Comparison of ENCODE assay signal across 24 cellular contexts in genomic region chr1:230383425-230383824, GRCh38. TPM values are rescaled to one million over a fixed set of nuclear protein-coding genes. Genes with fewer than 3 reads are reported as not detected.
A peak's percentile ranks its signal among the peaks of the same experiment; 100 is the strongest.
DNase-seq lines count a peak whose midpoint lies in the region; ATAC-seq, FAIRE-seq and TF ChIP-seq lines count a peak whose summit lies in the region.
"Had no signal": no experiment of that assay in that cellular context is flagged by ENCODE, and none has a peak within 500 bp of the region (broad histone marks: within the 10 kb centered on the region; RNA-seq: fewer than 3 reads in every experiment).

No MANE protein-coding gene starts in this region.

- H3K79me1 ChIP-seq in H9 (ENCODE audit: insufficient read depth, low read depth, low read length, poor library complexity, severe bottlenecking) (no peaks in the 10 kb centered on the region), H1 (ENCODE audit: low read depth, low read length) (no peaks in the 10 kb centered on the region; the same call in 1 of the 2 replicates)

- no peak overlapping the region for H3K14ac ChIP-seq in H9 (ENCODE audit: insufficient read depth, low read length)
- no peak overlapping the region for H3K14ac ChIP-seq in H1 (ENCODE audit: insufficient read length)

- H2BK20ac ChIP-seq in H9 (ENCODE audit: low read depth, low read length, poor library complexity, severe bottlenecking): no peak overlapping the region
- H2BK20ac ChIP-seq in H1 (ENCODE audit: low read length): no peak overlapping the region

- no peak overlapping the region; the same call in 1 of the 2 replicates for H2BK15ac ChIP-seq in H9 (ENCODE audit: low read depth, low read length)
- H2BK15ac ChIP-seq in H1 (ENCODE audit: low read length): no peak overlapping the region

- H2AFZ ChIP-seq in H9 (ENCODE audit: low read length) (no peak overlapping the region), H1 (ENCODE audit: low read length) (no peak overlapping the region), mammary epithelial cell (ENCODE audit: low read depth, low read length) (no peak overlapping the region)

- peaks cover 20% of the 10 kb centered on the region for H3K36me3 Mint-ChIP-seq in Calu3 (ENCODE audit: insufficient read depth, unreplicated experiment)
- H3K36me3 Mint-ChIP-seq in H9 (ENCODE audit: insufficient read depth in 1 of 3, low read depth in 3 of 3): peaks cover 12 to 13% (median 13%) of the 10 kb centered on the region in 3 experiments
- peaks cover 18% of the 10 kb centered on the region for H3K36me3 Mint-ChIP-seq in WTC11
- H3K36me3 Mint-ChIP-seq: CD8-positive, alpha-beta T cell had no signal

- H3K56ac ChIP-seq in H9 (ENCODE audit: insufficient read length, low read depth, low read length): no peak overlapping the region
- no peak overlapping the region for H3K56ac ChIP-seq in H1 (replicated peaks; ENCODE audit: insufficient read length, low read depth, low read length)

- TF ChIP-seq POLR2A in H1 (IDR thresholded peaks at IDR 0.05; ENCODE audit: control extremely low read depth in 1 of 2, low read depth in 2 of 2, low read length in 2 of 2): no peak

- H3K4me3 ChIP-seq in H1 (ENCODE audit: extremely low read depth in 1 of 4, insufficient read depth in 2 of 4, low read depth in 3 of 4, low read length in 4 of 4) (no peak overlapping the region), mammary epithelial cell (replicated peaks in 1 of 3; ENCODE audit: insufficient read depth in 1 of 3, low read depth in 2 of 3, low read length in 3 of 3) (no peak overlapping the region), small intestine (ENCODE audit: low read depth in 1 of 2, low read length in 2 of 2) (no peak overlapping the region)
- H3K4me3 ChIP-seq: A549; BLaER1 treated with 17β-estradiol and CSF1 and Interleukin-3, amounts not matched to agents 10 nM and 100 nM had no signal

- TF ChIP-seq EP300 in H1 (IDR thresholded peaks at IDR 0.05; ENCODE audit: borderline replicate concordance in 1 of 2, low read depth in 2 of 2, low read length in 2 of 2): no peak

- H3K36me3 ChIP-seq in H1 (ENCODE audit: control insufficient read depth in 2 of 4, insufficient read depth in 4 of 4, low read length in 3 of 4) (peaks cover 0 to 3% (median 0%) of the 10 kb centered on the region in 4 experiments; a peak in 1 of 8 replicates), mammary epithelial cell (ENCODE audit: insufficient read depth, low read length) (no peaks in the 10 kb centered on the region), small intestine (ENCODE audit: control insufficient read depth in 2 of 2, insufficient read depth in 2 of 2, low read length in 2 of 2) (no peaks in the 10 kb centered on the region)

- H2BK5ac ChIP-seq in H9 (ENCODE audit: insufficient read length, low read length) (no peak overlapping the region), H1 (ENCODE audit: low read depth, low read length) (no peak overlapping the region)

- H3K23me2 ChIP-seq in H9 (ENCODE audit: insufficient read length, low read depth, low read length, poor library complexity, severe bottlenecking) (no peaks in the 10 kb centered on the region), H1 (ENCODE audit: low read depth, low read length) (no peaks in the 10 kb centered on the region)

- intact Hi-C loops in Calu3 (cut with micrococcal nuclease; ENCODE audit: unreplicated experiment) (no loop called here), mammary epithelial cell (cut with micrococcal nuclease) (no loop called here)

- H4K8ac ChIP-seq in H9 (replicated peaks; ENCODE audit: insufficient read length, low read depth, low read length) (no peak overlapping the region), H1 (ENCODE audit: extremely low read depth, insufficient read depth, low read length) (no peak overlapping the region)

- TF ChIP-seq RAD21 in H1 (IDR thresholded peaks at IDR 0.05 in 1 of 2, conservative IDR thresholded peaks at IDR 0.05 in 1 of 2; ENCODE audit: low read depth in 2 of 2, low read length in 2 of 2): no peak

- peak overlapping the region; percentile 38 for H3K27ac Mint-ChIP-seq in Calu3 (ENCODE audit: unreplicated experiment)
- H3K27ac Mint-ChIP-seq in H9: peak overlapping the region in 2 of 3 experiments; percentile 24 to 50; a peak in 1 of 7 replicates
- no peak overlapping the region; the same call in 1 of the 2 replicates for H3K27ac Mint-ChIP-seq in WTC11
- H3K27ac Mint-ChIP-seq: B cell; CD4-positive, alpha-beta T cell; CD8-positive, alpha-beta T cell had no signal

- FAIRE-seq in H1 (lab: Jason Lieb, UNC): no peak
- FAIRE-seq in small intestine (lab: Jason Lieb, UNC): no peak
- FAIRE-seq: A549, G401.6, GM12891, GM19239 had no signal

- H3K27ac ChIP-seq in H9 (ENCODE audit: insufficient read length, low read depth, low read length): no peak overlapping the region
- H3K27ac ChIP-seq in H1 (ENCODE audit: low read depth, low read length): no peak overlapping the region
- H3K27ac ChIP-seq in mammary epithelial cell (ENCODE audit: insufficient read depth, low read depth, low read length): no peak overlapping the region
- no peak overlapping the region for H3K27ac ChIP-seq in small intestine (ENCODE audit: low read depth in 1 of 2, low read length in 1 of 2)
- H3K27ac ChIP-seq: 22Rv1; A549; BLaER1 treated with 17β-estradiol and CSF1 and Interleukin-3, amounts not matched to agents 10 nM and 100 nM; C4-2B had no signal

- H3K9me3 ChIP-seq in H9 (ENCODE audit: control insufficient read depth, low read depth, low read length): peaks cover 9% of the 10 kb centered on the region
- peaks cover 8 to 10% of the 10 kb centered on the region in 2 experiments; a peak in 3 of 4 replicates for H3K9me3 ChIP-seq in H1 (ENCODE audit: insufficient read depth in 2 of 2, low read depth in 1 of 2, low read length in 1 of 2)
- H3K9me3 ChIP-seq in mammary epithelial cell (replicated peaks; ENCODE audit: insufficient read depth, low read length): peaks cover 13% of the 10 kb centered on the region
- no peaks in the 10 kb centered on the region for H3K9me3 ChIP-seq in small intestine (ENCODE audit: control insufficient read depth, low read depth)

- H4K20me1 ChIP-seq in H9 (ENCODE audit: control insufficient read depth, insufficient read depth, insufficient read length): no peaks in the 10 kb centered on the region
- no peaks in the 10 kb centered on the region for H4K20me1 ChIP-seq in H1 (replicated peaks in 1 of 2; ENCODE audit: control insufficient read depth in 1 of 2, insufficient read depth in 2 of 2, low read length in 2 of 2)
- no peaks in the 10 kb centered on the region for H4K20me1 ChIP-seq in mammary epithelial cell (ENCODE audit: insufficient read depth, low read length)

- H2BK120ac ChIP-seq in H9 (ENCODE audit: low read depth, low read length, poor library complexity, severe bottlenecking) (no peak overlapping the region), H1 (replicated peaks; ENCODE audit: low read depth, low read length) (no peak overlapping the region)

- H4K91ac ChIP-seq in H9 (ENCODE audit: insufficient read length, low read depth, low read length) (peak overlapping the region; percentile 53), H1 (replicated peaks; ENCODE audit: insufficient read length, low read length) (no peak overlapping the region)

- H3K4me1 Mint-ChIP-seq in Calu3 (ENCODE audit: low read depth, unreplicated experiment): peaks cover 39% of the 10 kb centered on the region
- peaks cover 16 to 20% of the 10 kb centered on the region in 2 experiments for H3K4me1 Mint-ChIP-seq in H9
- H3K4me1 Mint-ChIP-seq in WTC11: peaks cover 26% of the 10 kb centered on the region
- H3K4me1 Mint-ChIP-seq: B cell had no signal

- H3K23ac ChIP-seq in H9 (ENCODE audit: insufficient read length, low read depth, low read length): no peak overlapping the region
- H3K23ac ChIP-seq in H1 (ENCODE audit: insufficient read length): no peak overlapping the region

- CTCF ChIA-PET in Calu3 (lab: Charles Lee): interaction anchor here (0.7 to 1.3 kb wide), 2 partner anchors 12 to 41 kb away, joined by 3 to 6 read pairs; no protein-coding TSS in a partner anchor
- CTCF ChIA-PET in WTC11 (lab: Charles Lee): no interaction called here
- CTCF ChIA-PET in H1 (lab: Charles Lee; ENCODE audit: partially characterized antibody): interaction anchor here (0.5 to 1.3 kb wide), 3 partner anchors 9 to 198 kb away, joined by 3 to 5 read pairs (median 3); no protein-coding TSS in a partner anchor
- CTCF ChIA-PET in mammary epithelial cell (lab: Charles Lee; ENCODE audit: low non-redundant PET): no interaction called here

- TF ChIP-seq CTCF in Calu3 (IDR thresholded peaks at IDR 0.05; ENCODE audit: unreplicated experiment): no peak
- no peak for TF ChIP-seq CTCF in H9 (conservative IDR thresholded peaks at IDR 0.05)
- no peak for TF ChIP-seq CTCF in WTC11 (IDR thresholded peaks at IDR 0.05)
- TF ChIP-seq CTCF in H1 (IDR thresholded peaks at IDR 0.05; ENCODE audit: control extremely low read depth in 1 of 3, insufficient read depth in 1 of 3, low read depth in 1 of 3, low read length in 3 of 3): no peak
- no peak for TF ChIP-seq CTCF in mammary epithelial cell (conservative IDR thresholded peaks at IDR 0.05 in 1 of 2, IDR thresholded peaks at IDR 0.05 in 1 of 2; ENCODE audit: extremely low read depth in 1 of 2, insufficient read depth in 1 of 2, low read depth in 1 of 2, low read length in 2 of 2)

- dilution Hi-C loops in mammary epithelial cell (cut with HindIII; ENCODE audit: low sequenced_read_pairs): no loop called here

- no CpG with 5 or more reads among the region's 5 CpGs for WGBS in H9 (ENCODE audit: extremely low coverage, insufficient read length, low lambda C conversion rate)
- 94% methylated on average over 5 of the region's 5 CpGs; no CpG with 5 or more reads in 1 of the 2 experiments for WGBS in H1 (ENCODE audit: extremely low coverage in 1 of 2, insufficient coverage in 1 of 2, insufficient read length in 1 of 2, insufficient replicate concordance in 2 of 2, low coverage in 1 of 2, low lambda C conversion rate in 2 of 2, missing lambda C conversion rate in 1 of 2), 2 experiments
- 86% methylated on average over 5 of the region's 5 CpGs for WGBS in mammary epithelial cell (ENCODE audit: low coverage, missing lambda C conversion rate)
- WGBS in small intestine, 3 donors: 85 to 93% (median 92%) methylated on average over 5 of the region's 5 CpGs

- BruUV-seq in Calu3 (replicated peaks; lab: Mats Ljungman, UMichigan) (no TSS peak), mammary epithelial cell (replicated peaks; lab: Mats Ljungman, UMichigan) (no TSS peak)

- H3K4me1 ChIP-seq in H9 (ENCODE audit: insufficient read depth, low read length) (peaks cover 7% of the 10 kb centered on the region; the same call in 1 of the 2 replicates), H1 (replicated peaks in 1 of 4; ENCODE audit: control insufficient read depth in 3 of 4, insufficient read depth in 4 of 4, low read length in 3 of 4) (peaks cover 8 to 14% (median 11%) of the 10 kb centered on the region in 4 experiments; a peak in 6 of 7 replicates), mammary epithelial cell (ENCODE audit: insufficient read depth, low read length) (no peaks in the 10 kb centered on the region), small intestine (ENCODE audit: control insufficient read depth in 2 of 2, insufficient read depth in 1 of 2, low read depth in 1 of 2, low read length in 1 of 2) (no peaks in the 10 kb centered on the region)

- POLR2A ChIA-PET in WTC11 (lab: Charles Lee) (no interaction called here), H1 (lab: Charles Lee; ENCODE audit: partially characterized antibody) (interaction anchor here (5.2 kb wide), 1 partner anchor 10 kb away, joined by 38 read pairs; no protein-coding TSS in a partner anchor)

- H3K4me2 ChIP-seq in H9 (ENCODE audit: insufficient read depth, insufficient read length, low read length): no peak overlapping the region
- H3K4me2 ChIP-seq in H1 (ENCODE audit: insufficient read depth in 1 of 2, low read depth in 2 of 2, low read length in 2 of 2): no peak overlapping the region
- no peak overlapping the region for H3K4me2 ChIP-seq in mammary epithelial cell (ENCODE audit: insufficient read depth, low read depth, low read length)
- H3K4me2 ChIP-seq: A549; BLaER1 treated with 17β-estradiol and CSF1 and Interleukin-3, amounts not matched to agents 10 nM and 100 nM had no signal

- H2AK5ac ChIP-seq in H9 (ENCODE audit: insufficient read length, low read length): no peak overlapping the region
- H2AK5ac ChIP-seq in H1 (ENCODE audit: low read depth, low read length): no peak overlapping the region

- H2BK12ac ChIP-seq in H9 (ENCODE audit: insufficient read length, low read depth, low read length): no peak overlapping the region
- H2BK12ac ChIP-seq in H1 (ENCODE audit: low read depth, low read length): peak overlapping the region; percentile 40

- no peaks in the 10 kb centered on the region for H3K79me2 ChIP-seq in H9 (ENCODE audit: insufficient read depth, low read length)
- H3K79me2 ChIP-seq in H1 (ENCODE audit: control insufficient read depth in 1 of 2, insufficient read depth in 2 of 2, low read length in 2 of 2): peaks cover 0 to 5% of the 10 kb centered on the region in 2 experiments; a peak in 2 of 4 replicates
- H3K79me2 ChIP-seq in mammary epithelial cell (ENCODE audit: insufficient read depth, low read length): no peaks in the 10 kb centered on the region

- H4K5ac ChIP-seq in H9 (ENCODE audit: insufficient read length, low read depth, low read length) (no peak overlapping the region), H1 (ENCODE audit: insufficient read length, low read depth, low read length) (no peak overlapping the region)

- H3K4me3 Mint-ChIP-seq in Calu3 (ENCODE audit: low read depth, unreplicated experiment) (no peak overlapping the region), H9 (no peak overlapping the region), WTC11 (no peak overlapping the region)
- H3K4me3 Mint-ChIP-seq: B cell; CD4-positive, alpha-beta T cell; CD8-positive, alpha-beta T cell had no signal

- no peak overlapping the region for H3K18ac ChIP-seq in H9 (ENCODE audit: insufficient read length, low read depth, low read length)
- H3K18ac ChIP-seq in H1 (ENCODE audit: extremely low read depth, low read length): no peak overlapping the region

- H3K9me3 Mint-ChIP-seq in Calu3 (ENCODE audit: low read depth, unreplicated experiment) (peaks cover 7% of the 10 kb centered on the region), H9 (peaks cover 11 to 12% of the 10 kb centered on the region in 2 experiments), WTC11 (peaks cover 12% of the 10 kb centered on the region)

- H3T11ph ChIP-seq in H9 (ENCODE audit: low read length): no peak overlapping the region

- H3K27me3 Mint-ChIP-seq in Calu3 (ENCODE audit: unreplicated experiment): no peaks in the 10 kb centered on the region
- peaks cover 2% of the 10 kb centered on the region; the same call in 1 of the 2 replicates for H3K27me3 Mint-ChIP-seq in H9 (ENCODE audit: low read depth)
- H3K27me3 Mint-ChIP-seq in WTC11 (ENCODE audit: low read depth): no peaks in the 10 kb centered on the region; the same call in 1 of the 2 replicates

- H3K9ac ChIP-seq in H9 (ENCODE audit: extremely low read depth, insufficient read length, low read length) (no peak overlapping the region), H1 (replicated peaks in 1 of 4; ENCODE audit: extremely low read depth in 1 of 4, low read depth in 3 of 4, low read length in 3 of 4) (no peak overlapping the region), mammary epithelial cell (ENCODE audit: insufficient read depth, low read length) (no peak overlapping the region)
- H3K9ac ChIP-seq: BLaER1 treated with 17β-estradiol and CSF1 and Interleukin-3, amounts not matched to agents 10 nM and 100 nM had no signal

- H3K4ac ChIP-seq in H9 (ENCODE audit: low read depth, low read length): no peak overlapping the region
- H3K4ac ChIP-seq in H1 (replicated peaks; ENCODE audit: insufficient read length, low read depth, low read length): no peak overlapping the region

- ATAC-seq in WTC11: no peak
- ATAC-seq: A549; CD8-positive, alpha-beta T cell had no signal

- DNase-seq in Calu3 (no peak), H9 (no peak), WTC11 (ENCODE audit: low spot score) (no peak), H1 (ENCODE audit: low read depth in 1 of 2, low spot score in 2 of 2) (no peak), NCI-H146 treated with DMSO at 0.1 percent for 48 hours (lab: John Stamatoyannopoulos, UW; ENCODE audit: unreplicated experiment) (no peak), mammary epithelial cell (no peak), small intestine (no peak)
- DNase-seq in stimulated activated CD4-positive, alpha-beta T cell treated with anti-CD3 and anti-CD28 coated beads, Interleukin-4, amount 100 ng/mL, for 1 hour: no peak
- DNase-seq: AML-193; Caco-2; CD4-positive, alpha-beta T cell; CD8-positive, alpha-beta T cell; DMS 273 treated with DMSO at 0.1 percent for 48 hours; DMS153; DMS79 treated with DMSO at 0.1 percent for 48 hours; GF-D8 had no signal

- in situ Hi-C loops in mammary epithelial cell (cut with MboI; ENCODE audit: low sequenced_read_pairs in 2 of 2): no loop called here

- H3K27me3 ChIP-seq in H9 (ENCODE audit: insufficient read depth, low read length): no peaks in the 10 kb centered on the region
- H3K27me3 ChIP-seq in H1 (replicated peaks in 1 of 4; ENCODE audit: control insufficient read depth in 3 of 4, extremely low read depth in 1 of 4, insufficient read depth in 3 of 4, low read length in 3 of 4): no peaks in the 10 kb centered on the region
- H3K27me3 ChIP-seq in mammary epithelial cell (ENCODE audit: insufficient read depth, low read length): peaks cover 2% of the 10 kb centered on the region
- H3K27me3 ChIP-seq in small intestine (ENCODE audit: control insufficient read depth in 2 of 2, insufficient read depth in 2 of 2, low read length in 2 of 2): peaks cover 0 to 1% of the 10 kb centered on the region in 2 donors
- H3K27me3 ChIP-seq: BLaER1 treated with 17β-estradiol and CSF1 and Interleukin-3, amounts not matched to agents 10 nM and 100 nM had no signal

RNA-seq across cellular contexts. Expression of gene PGBD5, which starts 42.7 kb away (rescaled TPM):
- 27.4 and 37.8 TPM in 2 replicates for total RNA-seq in Calu3 (2022)
- total RNA-seq in H9 (2021): 19.0 and 19.1 TPM in 2 replicates
- total RNA-seq in WTC11 (2021): 16.7 to 23.8 TPM (median 18.9 TPM) in 3 replicates
- total RNA-seq in H1 (2021; fragmentation: NEBNext Ultra II Directional; extraction: Animal tissue kit (Norgen Biotek cat#: 25700)): 18.4 and 21.2 TPM in 2 replicates
- 16.3 and 17.2 TPM in 2 replicates for polyA plus RNA-seq in H1 (2011; rRNA removed)
- polyA plus RNA-seq in H1 (2011; cell fraction: cytosol; rRNA removed): 19.2 TPM
- polyA plus RNA-seq in H1 (2011; cell fraction: nucleus; rRNA removed): 26.3 TPM
- polyA plus RNA-seq in H1 (2012, experiment 1 of 2): 14.3 to 21.6 TPM (median 19.5 TPM) in 4 replicates
- polyA plus RNA-seq in H1 (2012, experiment 2 of 2): 13.3 TPM
- 11.0 TPM for polyA plus RNA-seq in H1 (2013, experiment 1 of 2)
- polyA plus RNA-seq in H1 (2013, experiment 2 of 2): 12.3 TPM
- 27.6 and 30.6 TPM in 2 replicates for polyA minus RNA-seq in H1 (2011; rRNA and poly(A)+ RNA removed)
- polyA minus RNA-seq in H1 (2011; cell fraction: cytosol; rRNA and poly(A)+ RNA removed): 13.5 TPM
- polyA minus RNA-seq in H1 (2011; cell fraction: nucleus; rRNA and poly(A)+ RNA removed): 10.5 TPM
- total RNA-seq in mammary epithelial cell: under 1 TPM in 1 of 2 donors, not detected in 1; 0.67 TPM
- polyA plus RNA-seq in mammary epithelial cell: not detected
- polyA minus RNA-seq in mammary epithelial cell: not detected
- 1 to 10 TPM in 1 of 3 donors, under 1 TPM in 2; under 0.01 to 1.0 (median 0.22) TPM for polyA plus RNA-seq in small intestine
- total RNA-seq: B cell; CD4-positive, alpha-beta T cell; CD8-positive, alpha-beta T cell had no signal

Comparison
In these comparisons a context has a peak if more than half of its experiments do, and no peak if none do; other contexts are left out.
1. RNA of gene PGBD5, which starts 42.7 kb away (total RNA-seq): 27.4 to 37.8 TPM in Calu3, 16.7 to 23.8 TPM in WTC11, 19.0 to 19.1 TPM in H9 and 18.4 to 21.2 TPM in H1; 0.67 TPM in mammary epithelial cell; every median in the first group is over 10 times any median in the second.
2. CTCF ChIA-PET loops: an anchor here in Calu3 (0.7 to 1.3 kb wide) and H1 (0.5 to 1.3 kb wide); none called in WTC11 and mammary epithelial cell.